1 cellular context compared by ENCODE assay signal in the genomic region with DNA sequence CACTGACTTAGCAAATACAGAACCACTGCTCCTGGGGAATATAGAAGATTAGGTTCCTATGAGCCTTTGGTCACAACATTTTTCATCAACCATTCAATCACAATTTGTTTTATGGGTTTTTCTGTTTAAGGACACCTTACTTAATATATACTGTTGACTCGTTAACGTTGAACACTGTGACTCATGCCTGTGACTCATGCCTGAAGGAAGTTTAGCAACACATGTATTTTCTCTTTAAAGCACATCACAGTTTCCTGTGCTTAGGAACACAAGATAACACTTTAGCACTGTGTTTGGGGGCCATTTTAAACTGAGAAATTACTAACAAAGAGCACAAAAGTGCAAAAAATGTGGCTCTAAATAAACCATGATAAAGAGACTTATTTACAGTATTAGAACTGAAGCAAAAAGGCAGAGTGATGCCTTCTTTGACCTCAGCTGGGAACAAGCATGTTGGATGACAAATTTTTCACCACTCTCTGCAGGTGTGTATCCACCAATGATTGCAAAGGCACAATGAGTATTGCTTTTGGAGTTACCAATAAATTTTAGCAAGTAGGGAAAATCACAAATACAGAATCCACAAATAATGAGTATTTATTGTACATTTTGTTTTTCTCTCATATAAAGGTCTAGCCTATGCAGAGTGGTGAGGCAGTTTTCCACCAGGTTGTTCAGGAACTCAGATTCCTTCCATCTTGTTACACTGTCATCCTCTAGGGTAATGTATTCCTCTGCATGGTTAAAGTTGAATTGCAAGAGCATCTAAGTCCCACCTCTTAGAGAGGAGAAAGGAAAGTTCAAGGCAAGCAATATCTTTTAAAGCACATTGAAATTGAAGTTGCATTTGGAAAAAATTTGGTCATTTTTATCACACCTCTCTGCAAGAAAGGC.
TF ChIP-seq lines count a peak whose summit lies in the region.

No MANE protein-coding gene starts in this region.

TF ChIP-seq in H1, 55 proteins besides CTCF, POLR2A, EP300 and RAD21 (continued from another document):
- TF ChIP-seq SIN3A (conservative IDR thresholded peaks at IDR 0.05 in 1 of 2, IDR thresholded peaks at IDR 0.05 in 1 of 2; ENCODE audit: low read depth in 1 of 2, low read length in 2 of 2) (no peak), EGR1 (IDR thresholded peaks at IDR 0.05; ENCODE audit: borderline replicate concordance, low read depth, low read length) (no peak), TCF12 (IDR thresholded peaks at IDR 0.05; ENCODE audit: low read depth, low read length) (no peak), CTBP2 (IDR thresholded peaks at IDR 0.05; ENCODE audit: borderline replicate concordance, insufficient read depth, insufficient read length, low read length) (no peak), YY1 (IDR thresholded peaks at IDR 0.05; ENCODE audit: low read depth, low read length) (no peak)
